In genomic region chr16:31780342-31780741, GRCh38 we compare ENCODE assay signal across 2 cellular contexts.
TF ChIP-seq lines count a peak whose summit lies in the region.

No MANE protein-coding gene starts in this region.

TF ChIP-seq in liver, 16 proteins besides CTCF, POLR2A, EP300 and RAD21 (continued from another document):
- TF ChIP-seq ZBTB33 (IDR thresholded peaks at IDR 0.05) (no peak), GABPA (IDR thresholded peaks at IDR 0.05 in 1 of 2, conservative IDR thresholded peaks at IDR 0.05 in 1 of 2) (no peak), MAX (IDR thresholded peaks at IDR 0.05) (no peak), RXRA (IDR thresholded peaks at IDR 0.05) (no peak), FOXA2 (IDR thresholded peaks at IDR 0.05) (no peak), JUND (IDR thresholded peaks at IDR 0.05) (no peak)

TF ChIP-seq in HepG2, 621 proteins besides CTCF, POLR2A, EP300 and RAD21 (continued from another document):
- TF ChIP-seq ZNF710 (CRISPR knock-in tag; IDR thresholded peaks at IDR 0.05; ENCODE audit: borderline replicate concordance) = no peak
- no peak for TF ChIP-seq ZGPAT (CRISPR knock-in tag; IDR thresholded peaks at IDR 0.05)
- no peak for TF ChIP-seq ZBTB49 (CRISPR knock-in tag; IDR thresholded peaks at IDR 0.05; ENCODE audit: borderline replicate concordance)
- TF ChIP-seq HOXA9 (CRISPR knock-in tag; IDR thresholded peaks at IDR 0.05; ENCODE audit: borderline replicate concordance) = no peak
- TF ChIP-seq TFDP2 (CRISPR knock-in tag; IDR thresholded peaks at IDR 0.05) = no peak
- no peak for TF ChIP-seq DNMT3B (CRISPR knock-in tag; conservative IDR thresholded peaks at IDR 0.05)
- TF ChIP-seq JUN (CRISPR knock-in tag; IDR thresholded peaks at IDR 0.05) = no peak
